In the genomic region with DNA sequence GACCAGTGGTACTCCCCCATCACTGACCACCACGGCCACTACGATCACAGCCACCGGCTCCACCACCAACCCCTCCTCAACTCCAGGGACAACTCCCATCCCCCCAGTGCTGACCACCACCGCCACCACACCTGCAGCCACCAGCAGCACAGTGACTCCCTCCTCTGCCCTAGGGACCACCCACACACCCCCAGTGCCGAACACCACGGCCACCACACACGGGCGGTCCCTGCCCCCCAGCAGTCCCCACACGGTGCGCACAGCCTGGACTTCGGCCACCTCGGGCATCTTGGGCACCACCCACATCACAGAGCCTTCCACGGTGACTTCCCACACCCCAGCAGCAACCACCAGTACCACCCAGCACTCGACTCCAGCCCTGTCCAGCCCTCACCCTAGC, we compare ENCODE assay signal across 9 cellular contexts. TPM values are rescaled to one million over a fixed set of nuclear protein-coding genes. Genes with fewer than 3 reads are reported as not detected.
"Had no signal": no experiment of that assay in that cellular context is flagged by ENCODE, and none has a peak within 500 bp of the region (broad histone marks: within the 10 kb centered on the region; RNA-seq: fewer than 3 reads in every experiment).

No MANE protein-coding gene starts in this region.

RNA-seq across cellular contexts. Expression of a gene that starts 24.2 kb away (rescaled TPM):
- total RNA-seq: kidney epithelial cell; left cardiac atrium; left ventricle myocardium inferior; left ventricle myocardium superior; lung microvascular endothelial cell; mesenteric fat pad; mesothelial cell of epicardium; myocyte; naive thymus-derived CD4-positive, alpha-beta T cell had no signal
